Comparison of ENCODE assay signal across 8 cellular contexts in genomic region chr2:42569116-42569711, GRCh38. TPM values are rescaled to one million over a fixed set of nuclear protein-coding genes. Genes with fewer than 3 reads are reported as not detected.
DNase-seq lines count a peak whose midpoint lies in the region; ATAC-seq and TF ChIP-seq lines count a peak whose summit lies in the region.

No MANE protein-coding gene starts in this region.

- H3K27ac Mint-ChIP-seq in activated CD8-positive, alpha-beta memory T cell treated with anti-CD3 and anti-CD28 coated beads, Interleukin-2, amount 10 ng/mL, durations not matched to agents 7 days and 5 days: peak overlapping the region; percentile 80
- H3K27ac Mint-ChIP-seq in T-helper 2 cell treated with Interferon-gamma antibody and Interleukin-4, amounts not matched to agents 5 μg/mL and 100 μg/mL, for 36 hours: peak overlapping the region; percentile 93

- H3K4me3 ChIP-seq in HUES64 (ENCODE audit: low read length) (peak overlapping the region; percentile 93), endocrine pancreas (ENCODE audit: control insufficient read depth, insufficient read depth, low read length) (peak overlapping the region; percentile 75), mesenchymal stem cell (ENCODE audit: insufficient read depth in 1 of 2, low read depth in 1 of 2, low read length in 2 of 2) (peak overlapping the region; percentile 79 to 91), thoracic aorta (peak overlapping the region; percentile 88)

- H3K9me3 ChIP-seq in HUES64 (ENCODE audit: insufficient read depth, low read depth, low read length) (no peaks in the 10 kb centered on the region), endocrine pancreas (ENCODE audit: control insufficient read depth, low read length) (no peaks in the 10 kb centered on the region), mesenchymal stem cell (ENCODE audit: control insufficient read depth, low read length) (no peaks in the 10 kb centered on the region), thoracic aorta (no peaks in the 10 kb centered on the region)

- H3K14ac ChIP-seq in mesenchymal stem cell (ENCODE audit: low read length in 2 of 2): peak overlapping the region; percentile 15 to 97

- peaks cover 10% of the 10 kb centered on the region for H3K79me1 ChIP-seq in mesenchymal stem cell (replicated peaks; ENCODE audit: low read length, poor library complexity, severe bottlenecking)

- peak overlapping the region; percentile 89 for H2BK5ac ChIP-seq in mesenchymal stem cell (ENCODE audit: low read depth, low read length, poor library complexity, severe bottlenecking)

- ATAC-seq in activated CD8-positive, alpha-beta memory T cell treated with anti-CD3 and anti-CD28 coated beads, Interleukin-2, amount 10 ng/mL, durations not matched to agents 7 days and 5 days: peak; percentile 46
- no peak for ATAC-seq in thoracic aorta (ENCODE audit: insufficient number of reproducible peaks, low FRiP score, low read depth)

- H3K9me3 Mint-ChIP-seq in activated CD8-positive, alpha-beta memory T cell treated with anti-CD3 and anti-CD28 coated beads, Interleukin-2, amount 10 ng/mL, durations not matched to agents 7 days and 5 days (ENCODE audit: low read depth): no peaks in the 10 kb centered on the region
- no peaks in the 10 kb centered on the region for H3K9me3 Mint-ChIP-seq in T-helper 2 cell treated with Interferon-gamma antibody and Interleukin-4, amounts not matched to agents 5 μg/mL and 100 μg/mL, for 36 hours

- H3K4ac ChIP-seq in mesenchymal stem cell (ENCODE audit: low read depth in 1 of 2, low read length in 2 of 2): peak overlapping the region; percentile 96 to 100

- H3K9ac ChIP-seq in HUES64 (ENCODE audit: low read depth, low read length) (peak overlapping the region; percentile 83), endocrine pancreas (ENCODE audit: control insufficient read depth, insufficient read depth, low read length) (peak overlapping the region; percentile 5), mesenchymal stem cell (ENCODE audit: low read length) (peak overlapping the region; percentile 82)

- CTCF ChIA-PET in activated CD8-positive, alpha-beta memory T cell treated with anti-CD3 and anti-CD28 coated beads, Interleukin-2, amount 10 ng/mL, durations not matched to agents 7 days and 5 days (lab: Charles Lee): interaction anchor here (0.8 kb wide), 1 partner anchor 95 kb away, joined by 3 read pairs; no protein-coding TSS in a partner anchor

- H3K4me1 Mint-ChIP-seq in activated CD8-positive, alpha-beta memory T cell treated with anti-CD3 and anti-CD28 coated beads, Interleukin-2, amount 10 ng/mL, durations not matched to agents 7 days and 5 days: peaks cover 15% of the 10 kb centered on the region
- H3K4me1 Mint-ChIP-seq in T-helper 2 cell treated with Interferon-gamma antibody and Interleukin-4, amounts not matched to agents 5 μg/mL and 100 μg/mL, for 36 hours (ENCODE audit: low read depth): peaks cover 23% of the 10 kb centered on the region

- peaks cover 10% of the 10 kb centered on the region for H3K36me3 Mint-ChIP-seq in activated CD8-positive, alpha-beta memory T cell treated with anti-CD3 and anti-CD28 coated beads, Interleukin-2, amount 10 ng/mL, durations not matched to agents 7 days and 5 days
- peaks cover 13% of the 10 kb centered on the region for H3K36me3 Mint-ChIP-seq in T-helper 2 cell treated with Interferon-gamma antibody and Interleukin-4, amounts not matched to agents 5 μg/mL and 100 μg/mL, for 36 hours (ENCODE audit: low read depth)

- H2BK15ac ChIP-seq in mesenchymal stem cell (ENCODE audit: low read depth, poor library complexity, severe bottlenecking): peak overlapping the region; percentile 98

- H2AK5ac ChIP-seq in mesenchymal stem cell (ENCODE audit: low read length, severe bottlenecking): peak overlapping the region; percentile 93

- no peak for DNase-seq in activated CD8-positive, alpha-beta memory T cell treated with anti-CD3 and anti-CD28 coated beads, Interleukin-2, amount 10 ng/mL, durations not matched to agents 7 days and 5 days
- DNase-seq in activated CD8-positive, alpha-beta memory T cell treated with anti-CD3 and anti-CD28 coated beads for 24 hours: no peak
- DNase-seq in T-helper 2 cell treated with Interferon-gamma antibody and Interleukin-4, amounts not matched to agents 5 μg/mL and 100 μg/mL, for 36 hours (ENCODE audit: low spot score): no peak
- DNase-seq in mesenchymal stem cell (peak; percentile 54), thoracic aorta (ENCODE audit: low spot score) (no peak)
- DNase-seq in stimulated activated naive CD4-positive, alpha-beta T cell treated with Interleukin-2 at 50 U/mL for 16 hours (lab: John Stamatoyannopoulos, UW): no peak

- peak overlapping the region; percentile 79 for H3K4me3 Mint-ChIP-seq in activated CD8-positive, alpha-beta memory T cell treated with anti-CD3 and anti-CD28 coated beads, Interleukin-2, amount 10 ng/mL, durations not matched to agents 7 days and 5 days
- peak overlapping the region; percentile 91 for H3K4me3 Mint-ChIP-seq in T-helper 2 cell treated with Interferon-gamma antibody and Interleukin-4, amounts not matched to agents 5 μg/mL and 100 μg/mL, for 36 hours

- H3K36me3 ChIP-seq in HUES64 (ENCODE audit: insufficient read depth, low read length) (peaks cover 35% of the 10 kb centered on the region), endocrine pancreas (ENCODE audit: control insufficient read depth, insufficient read depth, low read length) (no peaks in the 10 kb centered on the region), mesenchymal stem cell (ENCODE audit: control insufficient read depth in 1 of 2, insufficient read depth in 2 of 2, low read depth in 1 of 2, low read length in 2 of 2) (peaks cover 14 to 15% of the 10 kb centered on the region in 2 experiments), thoracic aorta (no peaks in the 10 kb centered on the region)

- peak overlapping the region in 1 of 2 experiments; percentile 60 for H2BK12ac ChIP-seq in mesenchymal stem cell (ENCODE audit: low read length in 2 of 2)

- no peaks in the 10 kb centered on the region for H3K27me3 Mint-ChIP-seq in activated CD8-positive, alpha-beta memory T cell treated with anti-CD3 and anti-CD28 coated beads, Interleukin-2, amount 10 ng/mL, durations not matched to agents 7 days and 5 days
- H3K27me3 Mint-ChIP-seq in T-helper 2 cell treated with Interferon-gamma antibody and Interleukin-4, amounts not matched to agents 5 μg/mL and 100 μg/mL, for 36 hours (ENCODE audit: low read depth): peaks cover 3% of the 10 kb centered on the region

- H4K8ac ChIP-seq in mesenchymal stem cell (ENCODE audit: low read length): peak overlapping the region; percentile 82

- peak overlapping the region; percentile 97 for H3K27ac ChIP-seq in HUES64 (ENCODE audit: low read depth, low read length)
- H3K27ac ChIP-seq in mesenchymal stem cell (ENCODE audit: low read length, poor library complexity, severe bottlenecking): peak overlapping the region; percentile 86
- H3K27ac ChIP-seq in thoracic aorta: peak overlapping the region; percentile 72 to 79

- 0% methylated on average over 12 of the region's 20 CpGs for WGBS in HUES64
- 0% methylated on average over 12 of the region's 20 CpGs for WGBS in mesenchymal stem cell

- peak overlapping the region; percentile 98 for H4K91ac ChIP-seq in mesenchymal stem cell (ENCODE audit: low read length)

- no peaks in the 10 kb centered on the region for H3K27me3 ChIP-seq in HUES64 (ENCODE audit: insufficient read depth, low read length)
- no peaks in the 10 kb centered on the region for H3K27me3 ChIP-seq in endocrine pancreas (ENCODE audit: control insufficient read depth, insufficient read depth, low read length)
- no peaks in the 10 kb centered on the region for H3K27me3 ChIP-seq in mesenchymal stem cell (ENCODE audit: control insufficient read depth in 1 of 2, insufficient read depth in 1 of 2, low read length in 2 of 2)
- H3K27me3 ChIP-seq in thoracic aorta (replicated peaks; ENCODE audit: insufficient read depth): no peaks in the 10 kb centered on the region

- H2BK120ac ChIP-seq in mesenchymal stem cell (ENCODE audit: low read depth, low read length): peak overlapping the region; percentile 97

- no peak overlapping the region for H2AFZ ChIP-seq in mesenchymal stem cell (ENCODE audit: low read depth, low read length)

- peak overlapping the region; percentile 94 to 99 for H3K18ac ChIP-seq in mesenchymal stem cell (ENCODE audit: low read depth in 1 of 2, low read length in 2 of 2)

- H3K4me2 ChIP-seq in mesenchymal stem cell (ENCODE audit: low read length, poor library complexity, severe bottlenecking): peak overlapping the region; percentile 83

- H3K4me1 ChIP-seq in HUES64 (ENCODE audit: insufficient read depth, low read length): peaks cover 25% of the 10 kb centered on the region
- H3K4me1 ChIP-seq in endocrine pancreas (ENCODE audit: control insufficient read depth, insufficient read depth, low read length): peaks cover 6% of the 10 kb centered on the region
- H3K4me1 ChIP-seq in mesenchymal stem cell (ENCODE audit: control insufficient read depth, insufficient read depth, low read depth, low read length): peaks cover 11% of the 10 kb centered on the region
- peaks cover 10 to 30% of the 10 kb centered on the region in 2 donors for H3K4me1 ChIP-seq in thoracic aorta (ENCODE audit: control insufficient read depth in 1 of 2, low read depth in 2 of 2)

- no peak for TF ChIP-seq CTCF in thoracic aorta (IDR thresholded peaks at IDR 0.05)

- no peak overlapping the region for H3K23ac ChIP-seq in mesenchymal stem cell (ENCODE audit: low read length in 2 of 2)

RNA-seq across cellular contexts. Expression of gene MTA3, which starts 0.8 kb away (rescaled TPM):
- 10 to 100 TPM; 22.8 to 23.6 TPM for total RNA-seq in activated CD8-positive, alpha-beta memory T cell treated with anti-CD3 and anti-CD28 coated beads, Interleukin-2, amount 10 ng/mL, durations not matched to agents 7 days and 5 days
- polyA plus RNA-seq in HUES64 (2013, experiment 1 of 2): 106 TPM
- 111 TPM for polyA plus RNA-seq in HUES64 (2013, experiment 2 of 2)
- 36.0 TPM for polyA plus RNA-seq in mesenchymal stem cell (2013, experiment 1 of 2)
- 41.0 TPM for polyA plus RNA-seq in mesenchymal stem cell (2013, experiment 2 of 2)
- total RNA-seq in thoracic aorta: 10 to 100 TPM; 23.0 to 30.8 TPM

Comparison
In these comparisons a context has a peak if more than half of its experiments do, and no peak if none do; other contexts are left out.
1. H3K9ac ChIP-seq: peak in every context shown above with its lines; median percentile 83 in HUES64; 82 in mesenchymal stem cell; 5 in endocrine pancreas.